Comparison of ENCODE assay signal across 8 cellular contexts in the genomic region with DNA sequence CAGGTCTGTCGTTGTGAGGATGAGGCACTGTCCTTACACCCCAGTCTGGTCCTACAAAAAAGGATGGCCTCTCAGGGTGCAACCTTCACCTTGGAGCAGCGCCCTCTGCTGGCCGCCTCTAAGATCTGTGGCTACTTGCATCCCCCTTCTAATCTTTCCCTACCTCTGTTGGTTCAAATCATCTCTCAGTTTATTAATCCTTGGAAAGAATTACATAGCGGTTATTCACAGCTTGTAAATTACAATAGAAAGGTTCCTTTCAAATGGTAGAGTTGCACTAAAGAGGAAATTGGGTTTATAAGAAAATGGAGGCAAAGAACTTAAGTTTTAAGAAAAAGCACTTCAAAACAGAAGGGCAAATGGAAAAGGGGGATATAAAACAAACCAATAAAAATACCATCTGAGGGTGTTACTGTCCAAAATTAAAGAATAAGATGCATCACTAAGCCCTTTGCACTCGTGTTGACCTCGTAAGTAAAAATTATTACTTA.
DNase-seq lines count a peak whose midpoint lies in the region; ATAC-seq and TF ChIP-seq lines count a peak whose summit lies in the region.
"Not testable (repeated sequence)": the region's sequence is repeated elsewhere in the genome, so short reads cannot be mapped to it uniquely, and the experiment has no call there.

No MANE protein-coding gene starts in this region.

- H3K4me3 ChIP-seq in IMR-90 (ENCODE audit: insufficient read depth, low read depth, low read length); lower lobe of right lung; transverse colon: not testable (repeated sequence)

- not testable (repeated sequence) for H3K18ac ChIP-seq in IMR-90 (ENCODE audit: low read depth, low read length)

- H2BK5ac ChIP-seq in IMR-90 (ENCODE audit: low read depth, low read length, poor library complexity, severe bottlenecking), result not testable (repeated sequence)

- CTCF ChIA-PET in IMR-90 (lab: Yijun Ruan, JAX), result not testable (repeated sequence)

- H3K23ac ChIP-seq in IMR-90 (ENCODE audit: low read depth, low read length), result not testable (repeated sequence)

- ATAC-seq in IMR-90 (ENCODE audit: low read depth) (peak; percentile 94), lower lobe of right lung (peak; percentile 81 to 92)
- peak; percentile 97 to 99 for ATAC-seq in activated naive CD4-positive, alpha-beta T cell treated with anti-CD3 and anti-CD28 coated beads, Interleukin-2, amount 50 U/mL, for 72 hours

- H3K4ac ChIP-seq in IMR-90 (ENCODE audit: low read depth, low read length), result not testable (repeated sequence)

- not testable (repeated sequence) for H2BK20ac ChIP-seq in IMR-90 (ENCODE audit: low read depth, low read length)

- H2AK9ac ChIP-seq in IMR-90 (replicated peaks; ENCODE audit: low read depth, low read length, poor library complexity), result not testable (repeated sequence)

- H3K14ac ChIP-seq in IMR-90 (replicated peaks; ENCODE audit: low read depth, low read length), result not testable (repeated sequence)

- H2AK5ac ChIP-seq in IMR-90 (ENCODE audit: low read depth, low read length), result not testable (repeated sequence)

- DNase-seq in GM10266 (ENCODE audit: extremely low spot score), result peak; percentile 74
- DNase-seq in IMR-90, result peak; percentile 47
- peak; percentile 73 to 77 for DNase-seq in activated naive CD4-positive, alpha-beta T cell treated with anti-CD3 and anti-CD28 coated beads, Interleukin-2, amount 50 U/mL, for 72 hours (ENCODE audit: low spot score in 2 of 2)
- DNase-seq in fibroblast of peridontal ligament (ENCODE audit: extremely low read depth), result peak; percentile 44
- peak; percentile 88 for DNase-seq in lower lobe of right lung
- DNase-seq in stimulated activated CD4-positive, alpha-beta T cell treated with anti-CD3 and anti-CD28 coated beads, Interleukin-12 subunit alpha, Interleukin-12 subunit beta, amount 100 ng/mL, for 48 hours (ENCODE audit: low read depth in 2 of 3, low spot score in 1 of 3), result peak; percentile 62 to 76 (median 71)
- DNase-seq in transverse colon, result peak; percentile 85

- TF ChIP-seq CTCF in GM10266 (IDR thresholded peaks at IDR 0.05; ENCODE audit: control insufficient read depth, insufficient read depth, low read depth, missing control alignments) (peak; percentile 77), IMR-90 (conservative IDR thresholded peaks at IDR 0.05; ENCODE audit: low read depth, low read length) (peak; percentile 58), VCaP (conservative IDR thresholded peaks at IDR 0.05) (peak; percentile 82), lower lobe of right lung (IDR thresholded peaks at IDR 0.05) (peak; percentile 83), transverse colon (IDR thresholded peaks at IDR 0.05) (peak; percentile 72 to 78 (median 77))

- H3K56ac ChIP-seq in IMR-90 (ENCODE audit: extremely low read depth, insufficient read depth, low read length), result not testable (repeated sequence)

- not testable (repeated sequence) for H3K27ac Mint-ChIP-seq in activated naive CD4-positive, alpha-beta T cell treated with anti-CD3 and anti-CD28 coated beads, Interleukin-2, amount 50 U/mL, for 72 hours

- H3K4me2 ChIP-seq in IMR-90 (ENCODE audit: low read depth, low read length), result not testable (repeated sequence)

- H3K27me3 ChIP-seq in IMR-90 (ENCODE audit: control insufficient read depth, insufficient read depth, low read length); lower lobe of right lung (ENCODE audit: low read depth); transverse colon: not testable (repeated sequence)

- WGBS in IMR-90 (ENCODE audit: extremely low coverage in 2 of 2, insufficient read length in 1 of 2), 2 experiments, result no CpG with 5 or more reads among the region's 6 CpGs
- WGBS in transverse colon (ENCODE audit: low coverage in 1 of 2), 2 donors, result 10 to 20% methylated on average over 3 to 6 of the region's 6 CpGs

- H3K4me1 ChIP-seq in IMR-90 (ENCODE audit: control insufficient read depth, insufficient read depth, low read length); lower lobe of right lung; transverse colon: not testable (repeated sequence)

- H3K79me1 ChIP-seq in IMR-90 (ENCODE audit: low read depth in 1 of 2, low read length in 2 of 2), result not testable (repeated sequence)

- not testable (repeated sequence) for H3K9ac ChIP-seq in IMR-90 (ENCODE audit: low read depth, low read length)

- not testable (repeated sequence) for H3K36me3 ChIP-seq in IMR-90 (ENCODE audit: control insufficient read depth, insufficient read depth, low read length); lower lobe of right lung; transverse colon

- H2BK15ac ChIP-seq in IMR-90 (ENCODE audit: low read depth, low read length), result not testable (repeated sequence)

- TF ChIP-seq POLR2A in IMR-90 (IDR thresholded peaks at IDR 0.05; ENCODE audit: low read depth, low read length); transverse colon (IDR thresholded peaks at IDR 0.05): not testable (repeated sequence)

- H3K9me3 ChIP-seq in IMR-90 (ENCODE audit: control insufficient read depth, insufficient read depth, low read length); lower lobe of right lung; transverse colon: not testable (repeated sequence)

- POLR2A ChIA-PET in IMR-90 (lab: Charles Lee; ENCODE audit: unreplicated experiment), result not testable (repeated sequence)

- dilution Hi-C loops in IMR-90 (cut with HindIII; ENCODE audit: low sequenced_read_pairs, unreplicated experiment), result not testable (repeated sequence)

- H4K91ac ChIP-seq in IMR-90 (ENCODE audit: insufficient read depth, low read depth, low read length), result not testable (repeated sequence)

- H2BK120ac ChIP-seq in IMR-90 (ENCODE audit: low read depth, low read length), result not testable (repeated sequence)

- not testable (repeated sequence) for H4K5ac ChIP-seq in IMR-90 (ENCODE audit: low read depth, low read length)

- not testable (repeated sequence) for H4K20me1 ChIP-seq in IMR-90 (ENCODE audit: insufficient read depth, low read length)

- H4K8ac ChIP-seq in IMR-90 (ENCODE audit: low read depth in 2 of 2, low read length in 2 of 2), result not testable (repeated sequence)

- intact Hi-C loops in IMR-90 (cut with micrococcal nuclease); lower lobe of right lung (cut with DNase I); transverse colon (cut with DNase I; ENCODE audit: low total_unique reads): not testable (repeated sequence)

- TF ChIP-seq EP300 in transverse colon (IDR thresholded peaks at IDR 0.05; ENCODE audit: low read depth), result not testable (repeated sequence)

- H3K9me3 Mint-ChIP-seq in activated naive CD4-positive, alpha-beta T cell treated with anti-CD3 and anti-CD28 coated beads, Interleukin-2, amount 50 U/mL, for 72 hours, result not testable (repeated sequence)

- in situ Hi-C loops in IMR-90 (cut with MboI; ENCODE audit: low sequenced_read_pairs), result loop anchor here (25.0 kb wide), 4 partner anchors 380 to 1145 kb away; a partner anchor contains a TSS
- in situ Hi-C loops in transverse colon (cut with MboI; ENCODE audit: low pct_ligation_motif_present in 1 of 4, low pct_unique_long_range_greater_than_20kb in 1 of 4, low sequenced_read_pairs in 3 of 4), result loop anchor here in 3 of 4 donors (25.0 kb wide), 2 partner anchors 155 to 670 kb away; a partner anchor contains a TSS

- not testable (repeated sequence) for H3K36me3 Mint-ChIP-seq in activated naive CD4-positive, alpha-beta T cell treated with anti-CD3 and anti-CD28 coated beads, Interleukin-2, amount 50 U/mL, for 72 hours

- not testable (repeated sequence) for H3K27ac ChIP-seq in IMR-90 (ENCODE audit: insufficient read depth, low read length); VCaP; lower lobe of right lung; transverse colon

- H3K9me1 ChIP-seq in IMR-90 (ENCODE audit: insufficient read depth, low read length), result not testable (repeated sequence)

- TF ChIP-seq RAD21 in IMR-90 (IDR thresholded peaks at IDR 0.05; ENCODE audit: low read length), result peak; percentile 52

- not testable (repeated sequence) for BruUV-seq in IMR-90 (replicated peaks; lab: Mats Ljungman, UMichigan)

- not testable (repeated sequence) for H2AFZ ChIP-seq in IMR-90 (replicated peaks; ENCODE audit: low read length, poor library complexity)

TF ChIP-seq in IMR-90, 13 proteins besides CTCF, POLR2A, EP300 and RAD21:
- TF ChIP-seq SMC3 (IDR thresholded peaks at IDR 0.05; ENCODE audit: low read depth, low read length), result peak; percentile 53
